Comparison of ENCODE assay signal across 20 cellular contexts in genomic region chr21:19031956-19032355, GRCh38.
A peak's percentile ranks its signal among the peaks of the same experiment; 100 is the strongest.
DNase-seq lines count a peak whose midpoint lies in the region; TF ChIP-seq lines count a peak whose summit lies in the region.
"Had no signal": no experiment of that assay in that cellular context is flagged by ENCODE, and none has a peak within 500 bp of the region (broad histone marks: within the 10 kb centered on the region; RNA-seq: fewer than 3 reads in every experiment).

No MANE protein-coding gene starts in this region.

- peak; percentile 8 for DNase-seq in COR-L47 (lab: John Stamatoyannopoulos, UW)
- peak; percentile 34 for DNase-seq in DMS79 treated with DMSO at 0.1 percent for 48 hours (lab: John Stamatoyannopoulos, UW)
- peak; percentile 89 to 95 for DNase-seq in NCI-H446 (lab: John Stamatoyannopoulos, UW)
- DNase-seq in SK-N-DZ (ENCODE audit: low spot score) = peak; percentile 8
- no peak for DNase-seq in HuH-7 (ENCODE audit: low spot score)
- DNase-seq in KG1 (lab: John Stamatoyannopoulos, UW) = no peak
- DNase-seq in RWPE1 (ENCODE audit: low spot score) = no peak
- DNase-seq: CD4-positive, alpha-beta memory T cell; EL; H7; Kasumi-1; MM.1S; NCI-H1048; NCI-H1694; NCI-H2081; PC-9; RPMI8226; SHP77 treated with DMSO at 0.1 percent for 48 hours; T-cell had no signal

- CTCF ChIA-PET in RWPE1 (lab: Yijun Ruan, JAX) = no interaction called here

- POLR2A ChIA-PET in RWPE1 (lab: Yijun Ruan, JAX; ENCODE audit: low non-redundant PET) = no interaction called here

- no peak overlapping the region for H3K27ac ChIP-seq in RWPE1
- H3K27ac ChIP-seq: BLaER1 treated with 17β-estradiol and CSF1 and Interleukin-3, amounts not matched to agents 10 nM and 100 nM; PC-9 had no signal

- no peak for TF ChIP-seq CTCF in RWPE1 (conservative IDR thresholded peaks at IDR 0.05; ENCODE audit: low read depth)

Comparison
In these comparisons a context has a peak if more than half of its experiments do, and no peak if none do; other contexts are left out.
1. DNase-seq: peak in COR-L47 (single experiment), DMS79 treated with DMSO at 0.1 percent for 48 hours (single experiment), NCI-H446 (2 of 2) and SK-N-DZ (single experiment); none in HuH-7 (single experiment), KG1 (single experiment) and RWPE1 (single experiment).